ENCODE assay signal across 11 cellular contexts in genomic region chr11:105824494-105825013, GRCh38.
"Had no signal": no experiment of that assay in that cellular context is flagged by ENCODE, and none has a peak within 500 bp of the region (broad histone marks: within the 10 kb centered on the region; RNA-seq: fewer than 3 reads in every experiment).

No MANE protein-coding gene starts in this region.

- H3K9me3 Mint-ChIP-seq: IgD-negative memory B cell had no signal

- H3K9me3 ChIP-seq: HAP-1 had no signal

- ATAC-seq: HCT116, HepG2 had no signal

- H3K36me3 Mint-ChIP-seq: IgD-negative memory B cell had no signal

- H3K27ac Mint-ChIP-seq: HFFc6, IgD-negative memory B cell had no signal

- H3K27ac ChIP-seq: GM23248, HL-60, KMS-11 had no signal

- DNase-seq: GM23248, GOT3, H7, HFFc6, KBM-7 had no signal

- H3K4me3 Mint-ChIP-seq: HFFc6, IgD-negative memory B cell had no signal

- H3K27me3 Mint-ChIP-seq: IgD-negative memory B cell had no signal
